18 cellular contexts compared by ENCODE assay signal in the genomic region with DNA sequence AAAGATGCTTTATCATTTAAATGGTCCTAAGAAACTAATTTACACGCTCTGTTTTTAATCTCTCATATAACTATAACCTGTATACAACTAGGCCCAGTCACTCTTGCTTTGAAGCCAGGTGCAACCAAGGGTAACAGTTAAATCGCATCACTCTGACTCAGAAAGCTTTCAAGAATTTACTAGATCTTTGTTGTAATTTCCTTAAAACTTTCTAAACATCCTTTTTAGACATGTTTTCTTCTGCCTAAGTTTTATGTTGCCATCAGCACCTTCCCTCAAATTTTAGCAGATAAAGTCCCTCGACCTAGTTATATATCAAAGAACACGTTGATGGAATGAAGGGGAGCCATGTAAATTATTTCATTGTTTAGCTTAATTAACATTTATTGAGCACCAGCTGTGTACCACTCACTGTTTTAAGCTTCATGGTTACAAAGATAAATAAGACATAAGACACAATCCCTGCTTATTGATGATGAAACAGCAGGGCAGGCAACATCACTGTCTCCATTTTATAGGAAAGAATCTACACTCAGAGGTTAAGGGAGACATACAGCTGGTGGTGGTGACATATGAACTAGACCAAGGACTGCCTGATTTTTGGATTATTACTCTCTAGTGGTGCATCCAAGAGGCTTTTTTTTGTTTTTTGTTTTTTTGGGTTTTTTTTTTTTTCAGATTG.
DNase-seq lines count a peak whose midpoint lies in the region; ATAC-seq and TF ChIP-seq lines count a peak whose summit lies in the region.
"Had no signal": no experiment of that assay in that cellular context is flagged by ENCODE, and none has a peak within 500 bp of the region (broad histone marks: within the 10 kb centered on the region; RNA-seq: fewer than 3 reads in every experiment).

No MANE protein-coding gene starts in this region.

- no peaks in the 10 kb centered on the region for H3K79me2 ChIP-seq in PC-3 (ENCODE audit: low read length)

- H2AFZ ChIP-seq in PC-3 (ENCODE audit: low read length), result no peak overlapping the region

- no peaks in the 10 kb centered on the region for H3K27me3 Mint-ChIP-seq in activated CD4-positive, alpha-beta T cell treated with anti-CD3 and anti-CD28 coated beads for 36 hours

- H3K4me3 ChIP-seq in PC-3 (ENCODE audit: low read length) (no peak overlapping the region), uterus (no peak overlapping the region)
- H3K4me3 ChIP-seq: GM23338, MG63 had no signal

- no peaks in the 10 kb centered on the region for H3K36me3 Mint-ChIP-seq in activated CD4-positive, alpha-beta T cell treated with anti-CD3 and anti-CD28 coated beads for 36 hours (ENCODE audit: low read depth)
- H3K36me3 Mint-ChIP-seq: CD8-positive, alpha-beta T cell had no signal

- H3K4me2 ChIP-seq in PC-3 (ENCODE audit: low read length), result no peak overlapping the region
- H3K4me2 ChIP-seq: GM23338 had no signal

- CTCF ChIA-PET in activated CD4-positive, alpha-beta T cell treated with anti-CD3 and anti-CD28 coated beads for 36 hours (lab: Charles Lee), result interaction anchor here (1.6 to 8.2 kb wide), 2 partner anchors 10 to 543 kb away, joined by 6 to 56 read pairs; no protein-coding TSS in a partner anchor
- CTCF ChIA-PET in PC-3 (lab: Charles Lee), result no interaction called here

- intact Hi-C loops in activated CD4-positive, alpha-beta T cell treated with anti-CD3 and anti-CD28 coated beads for 36 hours (cut with DNase I, micrococcal nuclease), result no loop called here
- intact Hi-C loops in PC-3 (cut with micrococcal nuclease), result no loop called here
- intact Hi-C loops in uterus (cut with DNase I; ENCODE audit: low total_unique reads), result no loop called here

- peaks cover 14% of the 10 kb centered on the region for H3K4me1 ChIP-seq in PC-3 (ENCODE audit: insufficient read depth, low read length)
- H3K4me1 ChIP-seq in foreskin keratinocyte, result peaks cover 4% of the 10 kb centered on the region
- peaks cover 6 to 13% of the 10 kb centered on the region in 2 donors for H3K4me1 ChIP-seq in uterus

- H3K27ac Mint-ChIP-seq in activated CD4-positive, alpha-beta T cell treated with anti-CD3 and anti-CD28 coated beads for 36 hours, result peak overlapping the region; percentile 49
- H3K27ac Mint-ChIP-seq: CD8-positive, alpha-beta T cell had no signal

- H3F3A ChIP-seq in PC-3 (ENCODE audit: low read length, unreplicated experiment), result no peaks in the 10 kb centered on the region

- no peaks in the 10 kb centered on the region for H3K9me3 Mint-ChIP-seq in activated CD4-positive, alpha-beta T cell treated with anti-CD3 and anti-CD28 coated beads for 36 hours (ENCODE audit: low read depth)
- H3K9me3 Mint-ChIP-seq: CD8-positive, alpha-beta T cell; GM23338 had no signal

- no peaks in the 10 kb centered on the region for H3K9me2 ChIP-seq in PC-3 (replicated peaks; ENCODE audit: low read length)

- H3K4me3 Mint-ChIP-seq in activated CD4-positive, alpha-beta T cell treated with anti-CD3 and anti-CD28 coated beads for 36 hours, result no peak overlapping the region
- H3K4me3 Mint-ChIP-seq: CD8-positive, alpha-beta T cell; GM23338 had no signal

- no peak for TF ChIP-seq POLR2A in uterus (IDR thresholded peaks at IDR 0.05)

- H4K20me1 ChIP-seq in PC-3 (ENCODE audit: low read length), result no peaks in the 10 kb centered on the region

- BruUV-seq in PC-3 (replicated peaks; lab: Mats Ljungman, UMichigan), result no TSS peak

- DNase-seq in activated CD4-positive, alpha-beta T cell treated with anti-CD3 and anti-CD28 coated beads for 36 hours, result no peak
- DNase-seq in activated CD4-positive, alpha-beta T cell treated with anti-CD3 and anti-CD28 coated beads, Interleukin-2, amount 50 U/mL, for 4 hours, result no peak
- DNase-seq in PC-3, result peak; percentile 34
- no peak for DNase-seq in foreskin keratinocyte
- DNase-seq in uterus, result no peak
- DNase-seq in NCI-H2227 treated with DMSO at 0.1 percent for 48 hours (lab: John Stamatoyannopoulos, UW), result no peak
- no peak for DNase-seq in NCI-H2107 treated with DMSO at 0.1 percent for 48 hours (lab: John Stamatoyannopoulos, UW; ENCODE audit: unreplicated experiment)
- DNase-seq in amniotic stem cell (lab: John Stamatoyannopoulos, UW), result no peak
- DNase-seq: 8988T; CD8-positive, alpha-beta T cell; DMS79 treated with DMSO at 0.1 percent for 48 hours; MG63; NCI-H1092 treated with DMSO at 0.1 percent for 48 hours; NCI-H2081 treated with DMSO at 0.1 percent for 48 hours; NCI-H524 treated with DMSO at 0.1 percent for 48 hours; SHP77 treated with DMSO at 0.1 percent for 48 hours had no signal

- POLR2A ChIA-PET in activated CD4-positive, alpha-beta T cell treated with anti-CD3 and anti-CD28 coated beads for 36 hours (lab: Charles Lee), result no interaction called here
- POLR2A ChIA-PET in PC-3 (lab: Charles Lee; ENCODE audit: unreplicated experiment), result no interaction called here

- no peaks in the 10 kb centered on the region for H3K36me3 ChIP-seq in PC-3 (ENCODE audit: low read depth, low read length)
- H3K36me3 ChIP-seq in uterus, result no peaks in the 10 kb centered on the region
- H3K36me3 ChIP-seq: MG63 had no signal

- H3K4me1 Mint-ChIP-seq in activated CD4-positive, alpha-beta T cell treated with anti-CD3 and anti-CD28 coated beads for 36 hours, result peaks cover 29% of the 10 kb centered on the region

- H3K9me3 ChIP-seq in PC-3 (ENCODE audit: low read length) (no peaks in the 10 kb centered on the region), uterus (no peaks in the 10 kb centered on the region)
- H3K9me3 ChIP-seq: MG63 had no signal

- TF ChIP-seq CTCF in PC-3 (conservative IDR thresholded peaks at IDR 0.05; ENCODE audit: low read depth, low read length), result no peak
- no peak for TF ChIP-seq CTCF in foreskin keratinocyte (conservative IDR thresholded peaks at IDR 0.05)
- no peak for TF ChIP-seq CTCF in uterus (IDR thresholded peaks at IDR 0.05)

- peak; percentile 86 for ATAC-seq in activated CD4-positive, alpha-beta T cell treated with anti-CD3 and anti-CD28 coated beads for 36 hours
- ATAC-seq in PC-3 (peak; percentile 68), foreskin keratinocyte (peak; percentile 39)
- ATAC-seq: CD8-positive, alpha-beta T cell; HepG2 had no signal

- no peak overlapping the region for H3K9ac ChIP-seq in PC-3 (ENCODE audit: low read length)

- H3K27me3 ChIP-seq in PC-3 (ENCODE audit: low read length), result no peaks in the 10 kb centered on the region
- no peaks in the 10 kb centered on the region for H3K27me3 ChIP-seq in foreskin keratinocyte
- H3K27me3 ChIP-seq in uterus, result no peaks in the 10 kb centered on the region
- H3K27me3 ChIP-seq: MG63 had no signal

- no peak overlapping the region for H3K27ac ChIP-seq in PC-3 (ENCODE audit: low read length)
- no peak overlapping the region for H3K27ac ChIP-seq in foreskin keratinocyte
- H3K27ac ChIP-seq in uterus, result peak overlapping the region; percentile 61 to 65

Comparison
In these comparisons a context has a peak if more than half of its experiments do, and no peak if none do; other contexts are left out.
1. H3K27ac ChIP-seq: peak in uterus (2 of 2); none in PC-3 (single experiment) and foreskin keratinocyte (single experiment).
2. Peak in every context shown above with its lines, with median percentiles within 50 percentile points of each other: ATAC-seq.